8 cellular contexts compared by ENCODE assay signal in the genomic region with DNA sequence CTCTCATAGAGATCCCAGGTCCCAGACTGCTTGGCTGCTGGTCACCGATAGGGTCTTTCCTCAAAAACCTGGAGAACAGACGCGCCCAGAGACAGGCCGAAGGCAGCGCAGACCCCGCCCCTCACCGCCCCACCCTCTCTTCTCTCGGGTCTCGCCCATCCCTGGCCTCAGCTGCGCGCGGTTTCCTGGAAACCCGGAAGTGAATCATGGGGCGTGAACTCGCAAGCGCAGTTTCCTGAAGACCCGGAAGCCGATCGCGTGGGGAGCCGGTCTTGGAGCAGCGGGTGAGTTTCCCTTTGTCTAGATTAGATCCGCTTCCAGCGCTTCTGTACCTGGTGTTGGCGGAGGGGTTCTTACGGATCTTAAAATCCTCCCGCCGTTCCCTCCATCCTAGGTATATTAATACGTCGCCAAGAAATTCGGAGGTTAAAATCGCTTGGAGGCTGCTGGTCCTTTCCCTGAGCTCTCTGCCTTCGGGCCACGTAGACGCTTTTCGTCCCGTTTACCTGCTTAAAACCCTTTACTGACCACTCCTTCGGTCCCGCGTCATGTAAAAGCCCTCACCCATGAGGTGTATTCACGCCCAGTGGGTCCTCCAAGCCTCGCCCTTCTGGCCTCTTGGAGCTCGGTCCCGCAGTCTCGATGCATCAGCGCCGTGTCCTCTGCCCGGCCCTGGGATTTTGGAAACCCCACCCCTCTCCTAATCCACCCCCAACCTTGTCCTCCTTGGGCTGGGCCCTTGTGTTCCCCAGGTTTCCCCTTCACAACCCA. TPM values are rescaled to one million over a fixed set of nuclear protein-coding genes. Genes with fewer than 3 reads are reported as not detected.
DNase-seq lines count a peak whose midpoint lies in the region; ATAC-seq and TF ChIP-seq lines count a peak whose summit lies in the region.

A gene (plus strand): TSS at position 230 of the 771 bp plus-strand sequence. CDS start 48,293 bp downstream, outside the sequence.

- peaks cover 51% of the 10 kb centered on the region for H3K36me3 Mint-ChIP-seq in brain
- peaks cover 5% of the 10 kb centered on the region for H3K36me3 Mint-ChIP-seq in Calu3 (ENCODE audit: insufficient read depth, unreplicated experiment)

- TF ChIP-seq POLR2A in spleen (IDR thresholded peaks at IDR 0.05): no peak

- 5 to 15% (median 7%) methylated on average over 46 to 48 of the region's 48 CpGs for WGBS in spleen, 5 donors

- ATAC-seq in GM19035 (IDR thresholded peaks at IDR 0.05; ENCODE audit: unreplicated experiment): no peak

- intact Hi-C loops in spleen (cut with DNase I; ENCODE audit: low total_unique reads): no loop called here
- intact Hi-C loops in Calu3 (cut with micrococcal nuclease; ENCODE audit: unreplicated experiment): no loop called here

- H3K4me1 Mint-ChIP-seq in brain: peaks cover 4% of the 10 kb centered on the region
- no peaks in the 10 kb centered on the region for H3K4me1 Mint-ChIP-seq in Calu3 (ENCODE audit: low read depth, unreplicated experiment)

- H3K9me3 Mint-ChIP-seq in brain: peaks cover 42 to 62% (median 58%) of the 10 kb centered on the region in 5 experiments
- H3K9me3 Mint-ChIP-seq in Calu3 (ENCODE audit: low read depth, unreplicated experiment): peaks cover 43% of the 10 kb centered on the region

- H3K4me3 Mint-ChIP-seq in brain (peak within 1 kb of the TSS; percentile 72 to 93 (median 83)), Calu3 (ENCODE audit: low read depth, unreplicated experiment) (no peak within 1 kb of the TSS)

- H3K27me3 Mint-ChIP-seq in brain (peaks cover 21% of the 10 kb centered on the region), Calu3 (ENCODE audit: unreplicated experiment) (no peaks in the 10 kb centered on the region)

- peak within 1 kb of the TSS; percentile 80 for H3K4me3 ChIP-seq in WI38 (ENCODE audit: low read depth, low read length)
- H3K4me3 ChIP-seq in iPS-18c (ENCODE audit: insufficient read depth, low read depth, low read length): peak within 1 kb of the TSS; percentile 69
- peak within 1 kb of the TSS; percentile 45 to 73 (median 55) for H3K4me3 ChIP-seq in spleen

- DNase-seq in H4 (ENCODE audit: low spot score) (peak; percentile 74), spleen (peak; percentile 88), Calu3 (no peak), SHP77 (lab: John Stamatoyannopoulos, UW) (no peak)

- H3K27ac ChIP-seq in spleen: peak within 1 kb of the TSS in 7 of 8 donors; percentile 5 to 67 (median 51)

- H3K27ac Mint-ChIP-seq in brain (peak within 1 kb of the TSS in 3 of 5 experiments; percentile 43 to 83 (median 53)), Calu3 (ENCODE audit: unreplicated experiment) (no peak within 1 kb of the TSS)

- peaks cover 0 to 9% (median 5%) of the 10 kb centered on the region in 6 donors for H3K4me1 ChIP-seq in spleen

- BruUV-seq in Calu3 (replicated peaks; lab: Mats Ljungman, UMichigan): no TSS peak

- peaks cover 0 to 12% (median 0%) of the 10 kb centered on the region in 7 donors for H3K27me3 ChIP-seq in spleen (replicated peaks in 1 of 7)

- TF ChIP-seq CTCF in WI38 (IDR thresholded peaks at IDR 0.05; ENCODE audit: low read depth, low read length): no peak
- no peak for TF ChIP-seq CTCF in brain (conservative IDR thresholded peaks at IDR 0.05)
- TF ChIP-seq CTCF in spleen (IDR thresholded peaks at IDR 0.05 in 8 of 11, conservative IDR thresholded peaks at IDR 0.05 in 3 of 11): no peak
- no peak for TF ChIP-seq CTCF in Calu3 (IDR thresholded peaks at IDR 0.05; ENCODE audit: unreplicated experiment)

- peaks cover 17% of the 10 kb centered on the region for H3K9me3 ChIP-seq in iPS-18c (ENCODE audit: control insufficient read depth, insufficient read depth, low read length)
- peaks cover 10 to 100% (median 100%) of the 10 kb centered on the region in 8 donors for H3K9me3 ChIP-seq in spleen

- CTCF ChIA-PET in Calu3 (lab: Charles Lee): no interaction called here

- peaks cover 14 to 42% (median 26%) of the 10 kb centered on the region in 6 donors for H3K36me3 ChIP-seq in spleen

RNA-seq across cellular contexts. Expression of the gene that starts here (rescaled TPM):
- 0.33 TPM in 1 of 2 replicates, not detected in the other for total RNA-seq in H4 (2014; rRNA removed; shearing (Covaris generic))
- 3.7 TPM for polyA plus RNA-seq in brain (ENCODE audit: insufficient read depth, low read depth, low replicate concordance)
- total RNA-seq in spleen: 1 to 10 TPM; 3.2 to 4.1 (median 3.6) TPM
- polyA plus RNA-seq in spleen: 1 to 10 TPM in 2 of 3 donors, under 1 TPM in 1; 0.85 to 2.8 (median 1.9) TPM
- not detected in 2 replicates for total RNA-seq in Calu3 (2022)

Comparison
In these comparisons a context has a peak if more than half of its experiments do, and no peak if none do; other contexts are left out.
1. Peak in DNase-seq in H4; RNA of the gene not detected or under 1 TPM.